In genomic region chr14:74891870-74892269, GRCh38 we compare ENCODE assay signal across 23 cellular contexts. TPM values are rescaled to one million over a fixed set of nuclear protein-coding genes. Genes with fewer than 3 reads are reported as not detected.
DNase-seq lines count a peak whose midpoint lies in the region; ATAC-seq and TF ChIP-seq lines count a peak whose summit lies in the region.
"Had no signal": no experiment of that assay in that cellular context is flagged by ENCODE, and none has a peak within 500 bp of the region (broad histone marks: within the 10 kb centered on the region; RNA-seq: fewer than 3 reads in every experiment).

No MANE protein-coding gene starts in this region.

- peak overlapping the region; percentile 10 for H3K27ac ChIP-seq in subcutaneous abdominal adipose tissue (ENCODE audit: low read depth, low read length)
- H3K27ac ChIP-seq: 22Rv1, breast epithelium, thoracic aorta had no signal

- no peak for TF ChIP-seq CTCF in fibroblast of the aortic adventitia (IDR thresholded peaks at IDR 0.05; ENCODE audit: insufficient read depth, low read length)

- DNase-seq in DMS53 (lab: John Stamatoyannopoulos, UW) (peak; percentile 47), DMS53 treated with DMSO at 0.1 percent for 48 hours (lab: John Stamatoyannopoulos, UW; ENCODE audit: unreplicated experiment) (no peak), adipocyte (ENCODE audit: low read depth) (peak; percentile 22), fibroblast of the aortic adventitia (ENCODE audit: low read depth) (peak; percentile 68), DMS114 treated with DMSO at 0.1 percent for 48 hours (lab: John Stamatoyannopoulos, UW; ENCODE audit: unreplicated experiment) (no peak)
- DNase-seq in effector CD8-positive, alpha-beta T cell (lab: John Stamatoyannopoulos, UW): no peak
- DNase-seq: activated T-cell treated with anti-CD3 and anti-CD28 coated beads, Interleukin-2, amount 50 U/mL, for 1 hour; C1 segment of cervical spinal cord; DND-41; H7; NCI-H1048; NCI-H2081; spleen had no signal

- H3K9me3 ChIP-seq in adipocyte (ENCODE audit: control insufficient read depth, low read length) (no peaks in the 10 kb centered on the region), subcutaneous abdominal adipose tissue (ENCODE audit: control insufficient read depth in 5 of 5, low read length in 5 of 5) (no peaks in the 10 kb centered on the region)
- H3K9me3 ChIP-seq: breast epithelium, spleen, thoracic aorta had no signal

- no peak overlapping the region for H3K9ac ChIP-seq in adipocyte (ENCODE audit: low read length)
- H3K9ac ChIP-seq in subcutaneous abdominal adipose tissue (ENCODE audit: low read length in 5 of 5): no peak overlapping the region

- H3K4me1 ChIP-seq in adipocyte (ENCODE audit: control insufficient read depth, insufficient read depth, low read length) (peaks cover 23% of the 10 kb centered on the region), subcutaneous abdominal adipose tissue (ENCODE audit: control insufficient read depth in 5 of 5, insufficient read depth in 5 of 5, low read length in 5 of 5) (peaks cover 0 to 23% (median 7%) of the 10 kb centered on the region in 5 donors)
- H3K4me1 ChIP-seq: breast epithelium had no signal

- H3K36me3 ChIP-seq in adipocyte (ENCODE audit: control insufficient read depth, insufficient read depth, low read length, severe bottlenecking) (peaks cover 87% of the 10 kb centered on the region), subcutaneous abdominal adipose tissue (ENCODE audit: control insufficient read depth in 5 of 5, insufficient read depth in 5 of 5, low read length in 5 of 5) (peaks cover 44 to 79% (median 73%) of the 10 kb centered on the region in 5 donors)

- no peak for ATAC-seq in GM19463 (IDR thresholded peaks at IDR 0.05; ENCODE audit: unreplicated experiment)
- ATAC-seq: natural killer cell treated with Interleukin-12 subunit alpha and Interleukin-12 subunit beta and Interleukin-15 and Interleukin-18, amount 100 ng/mL, for 72 hours; Right ventricle myocardium inferior had no signal

- H3K27me3 ChIP-seq in adipocyte (replicated peaks; ENCODE audit: control insufficient read depth, insufficient read depth, low read length) (no peaks in the 10 kb centered on the region), subcutaneous abdominal adipose tissue (ENCODE audit: control insufficient read depth in 5 of 5, insufficient read depth in 4 of 5, low read length in 5 of 5) (no peaks in the 10 kb centered on the region)
- H3K27me3 ChIP-seq: breast epithelium, spleen had no signal

- H3K4me3 ChIP-seq in adipocyte (ENCODE audit: low read length) (no peak overlapping the region), fibroblast of the aortic adventitia (ENCODE audit: low read depth, low read length) (no peak overlapping the region), subcutaneous abdominal adipose tissue (ENCODE audit: low read depth in 1 of 5, low read length in 5 of 5) (no peak overlapping the region)
- H3K4me3 ChIP-seq: breast epithelium, spleen, thoracic aorta had no signal

RNA-seq across cellular contexts. Expression of gene DLST, which starts 10.2 kb away (rescaled TPM):
- total RNA-seq in fibroblast of the aortic adventitia (ENCODE audit: low replicate concordance): 31.1 and 68.5 TPM in 2 replicates

RNA-seq across cellular contexts. Expression of gene PROX2, which starts 15.9 kb away (rescaled TPM):
- total RNA-seq in fibroblast of the aortic adventitia (ENCODE audit: low replicate concordance): not detected in 2 replicates
- total RNA-seq: breast epithelium, fibroblast of lung, H7, NCI-H460, progenitor cell of endocrine pancreas, Right ventricle myocardium inferior, thoracic aorta had no signal

RNA-seq across cellular contexts. Expression of gene RPS6KL1, which starts 31.2 kb away (rescaled TPM):
- total RNA-seq in fibroblast of the aortic adventitia (ENCODE audit: low replicate concordance): 0.09 and 1.6 TPM in 2 replicates

Comparison
In these comparisons a context has a peak if more than half of its experiments do, and no peak if none do; other contexts are left out.
1. DNase-seq: peak in DMS53 (single experiment), adipocyte (single experiment) and fibroblast of the aortic adventitia (single experiment); none in DMS53 treated with DMSO at 0.1 percent for 48 hours (single experiment), DMS114 treated with DMSO at 0.1 percent for 48 hours (single experiment) and effector CD8-positive, alpha-beta T cell (single experiment).